13 cellular contexts compared by ENCODE assay signal in the genomic region with DNA sequence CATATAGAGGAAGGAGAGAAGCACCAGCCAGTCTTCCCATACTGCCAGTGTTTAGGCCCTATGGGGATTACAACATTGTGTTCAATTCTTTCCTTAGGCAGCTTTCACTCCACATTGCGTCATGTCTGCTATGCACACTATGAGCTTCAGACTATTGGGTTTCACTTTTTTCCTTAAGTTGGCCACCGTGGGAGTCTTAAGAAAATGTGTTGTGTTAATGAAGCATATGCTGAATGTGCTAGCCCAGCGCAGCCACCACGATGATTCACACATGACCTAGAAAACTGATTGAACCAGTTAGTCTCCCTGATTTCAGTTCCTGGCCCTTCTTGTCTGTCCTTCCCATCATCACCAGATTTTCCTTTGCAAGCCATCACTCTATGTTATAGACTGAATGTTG. TPM values are rescaled to one million over a fixed set of nuclear protein-coding genes. Genes with fewer than 3 reads are reported as not detected.
DNase-seq lines count a peak whose midpoint lies in the region; TF ChIP-seq lines count a peak whose summit lies in the region.
"Had no signal": no experiment of that assay in that cellular context is flagged by ENCODE, and none has a peak within 500 bp of the region (broad histone marks: within the 10 kb centered on the region; RNA-seq: fewer than 3 reads in every experiment).

No MANE protein-coding gene starts in this region.

- H3K27me3 Mint-ChIP-seq in Calu3 (ENCODE audit: unreplicated experiment), result no peaks in the 10 kb centered on the region

- no peak overlapping the region for H3K4me3 Mint-ChIP-seq in Calu3 (ENCODE audit: low read depth, unreplicated experiment)
- H3K4me3 Mint-ChIP-seq: activated T-cell treated with anti-CD3 and anti-CD28 coated beads, Interleukin-2, amount 50 U/mL, for 72 hours had no signal

- in situ Hi-C loops in ACHN (cut with HindIII; ENCODE audit: low pct_ligation_motif_present, low pct_unique_long_range_greater_than_20kb, low sequenced_read_pairs), result no loop called here

- no peak overlapping the region for H3K4me3 ChIP-seq in NB4 (ENCODE audit: low read depth, low read length)

- H3K9me3 Mint-ChIP-seq in Calu3 (ENCODE audit: low read depth, unreplicated experiment), result no peaks in the 10 kb centered on the region

- peaks cover 6% of the 10 kb centered on the region for H3K36me3 Mint-ChIP-seq in Calu3 (ENCODE audit: insufficient read depth, unreplicated experiment)

- TF ChIP-seq POLR2A in NB4 (IDR thresholded peaks at IDR 0.05; ENCODE audit: extremely low read depth, insufficient read length), result no peak

- TF ChIP-seq CTCF in Calu3 (IDR thresholded peaks at IDR 0.05; ENCODE audit: unreplicated experiment) (no peak), NB4 (IDR thresholded peaks at IDR 0.05; ENCODE audit: low read depth, low read length) (no peak)

- intact Hi-C loops in Calu3 (cut with micrococcal nuclease; ENCODE audit: unreplicated experiment), result loop anchor here (5.0 kb wide), 1 partner anchor 44 kb away; no protein-coding TSS in a partner anchor

- DNase-seq in Calu3, result peak; percentile 54
- DNase-seq in NB4 (ENCODE audit: low read depth), result peak; percentile 85
- peak; percentile 73 for DNase-seq in dedifferentiated amniotic fluid mesenchymal stem cell (ENCODE audit: extremely low spot score)
- peak; percentile 19 for DNase-seq in occipital lobe (lab: John Stamatoyannopoulos, UW)
- no peak for DNase-seq in central memory CD4-positive, alpha-beta T cell
- no peak for DNase-seq in NCI-H82 (lab: John Stamatoyannopoulos, UW)
- DNase-seq in retina, result no peak
- DNase-seq in ACHN, result no peak
- DNase-seq: activated T-cell treated with anti-CD3 and anti-CD28 coated beads, Interleukin-2, amount 50 U/mL, for 72 hours; hypothalamus; NCI-H2081; RPMI8226; stimulated activated naive CD4-positive, alpha-beta T cell had no signal

- CTCF ChIA-PET in Calu3 (lab: Charles Lee), result no interaction called here

- BruUV-seq in Calu3 (replicated peaks; lab: Mats Ljungman, UMichigan), result no TSS peak

- H3K27ac Mint-ChIP-seq in Calu3 (ENCODE audit: unreplicated experiment), result peak overlapping the region; percentile 37
- H3K27ac Mint-ChIP-seq: activated T-cell treated with anti-CD3 and anti-CD28 coated beads, Interleukin-2, amount 50 U/mL, for 72 hours had no signal

- peaks cover 25% of the 10 kb centered on the region for H3K4me1 Mint-ChIP-seq in Calu3 (ENCODE audit: low read depth, unreplicated experiment)

RNA-seq across cellular contexts. Expression of a gene that starts 21.5 kb away (rescaled TPM):
- 2.5 and 3.0 TPM in 2 replicates for total RNA-seq in Calu3 (2022)
- total RNA-seq in occipital lobe, result 4,324 TPM

RNA-seq across cellular contexts. Expression of a gene that starts 48.6 kb away (rescaled TPM):
- total RNA-seq in Calu3 (2022) (16.0 and 17.6 TPM in 2 replicates), occipital lobe (1,207 TPM)

RNA-seq across cellular contexts. Expression of a gene that starts 52.8 kb away (rescaled TPM):
- 17.6 and 17.8 TPM in 2 replicates for total RNA-seq in Calu3 (2022)
- 28.5 TPM for total RNA-seq in occipital lobe

Comparison
In these comparisons a context has a peak if more than half of its experiments do, and no peak if none do; other contexts are left out.
1. DNase-seq: peak in Calu3 (single experiment), NB4 (single experiment), dedifferentiated amniotic fluid mesenchymal stem cell (single experiment) and occipital lobe (single experiment); none in central memory CD4-positive, alpha-beta T cell (single experiment), NCI-H82 (single experiment), retina (single experiment) and ACHN (single experiment).
2. RNA of a gene that starts 21.5 kb away (total RNA-seq): 4,324 TPM in occipital lobe (single experiment); 2.5 to 3.0 TPM in Calu3; every median in the first group is over 1,000 times any median in the second.
3. RNA of a gene that starts 48.6 kb away (total RNA-seq): 1,207 TPM in occipital lobe (single experiment); 16.0 to 17.6 TPM in Calu3; every median in the first group is over 10 times any median in the second.